ENCODE assay signal across 2 cellular contexts in the genomic region with DNA sequence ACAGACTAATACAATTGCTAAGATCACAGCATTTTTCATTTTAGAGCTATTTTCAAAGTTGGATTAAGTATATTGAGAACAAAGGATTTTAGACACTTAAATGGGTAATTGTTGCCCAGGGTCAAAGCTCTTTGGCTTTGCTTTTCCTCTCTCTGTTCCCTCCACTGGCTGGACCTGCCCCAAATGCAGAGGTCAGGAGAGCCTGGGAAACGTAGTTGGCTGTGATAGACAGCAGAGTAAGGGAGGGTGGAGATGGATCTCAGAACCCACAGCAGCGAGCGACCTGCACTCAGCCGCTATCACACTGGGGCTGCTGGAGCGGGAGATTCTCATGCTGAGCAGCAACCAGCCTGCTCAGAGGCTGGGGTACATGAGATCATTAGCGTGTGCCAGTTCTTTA.
TF ChIP-seq lines count a peak whose summit lies in the region.

No MANE protein-coding gene starts in this region.

TF ChIP-seq in liver, 16 proteins besides CTCF, POLR2A, EP300 and RAD21 (continued from another document):
- TF ChIP-seq NR2F2 (IDR thresholded peaks at IDR 0.05): peak; percentile 42
- TF ChIP-seq, protein P1, sequence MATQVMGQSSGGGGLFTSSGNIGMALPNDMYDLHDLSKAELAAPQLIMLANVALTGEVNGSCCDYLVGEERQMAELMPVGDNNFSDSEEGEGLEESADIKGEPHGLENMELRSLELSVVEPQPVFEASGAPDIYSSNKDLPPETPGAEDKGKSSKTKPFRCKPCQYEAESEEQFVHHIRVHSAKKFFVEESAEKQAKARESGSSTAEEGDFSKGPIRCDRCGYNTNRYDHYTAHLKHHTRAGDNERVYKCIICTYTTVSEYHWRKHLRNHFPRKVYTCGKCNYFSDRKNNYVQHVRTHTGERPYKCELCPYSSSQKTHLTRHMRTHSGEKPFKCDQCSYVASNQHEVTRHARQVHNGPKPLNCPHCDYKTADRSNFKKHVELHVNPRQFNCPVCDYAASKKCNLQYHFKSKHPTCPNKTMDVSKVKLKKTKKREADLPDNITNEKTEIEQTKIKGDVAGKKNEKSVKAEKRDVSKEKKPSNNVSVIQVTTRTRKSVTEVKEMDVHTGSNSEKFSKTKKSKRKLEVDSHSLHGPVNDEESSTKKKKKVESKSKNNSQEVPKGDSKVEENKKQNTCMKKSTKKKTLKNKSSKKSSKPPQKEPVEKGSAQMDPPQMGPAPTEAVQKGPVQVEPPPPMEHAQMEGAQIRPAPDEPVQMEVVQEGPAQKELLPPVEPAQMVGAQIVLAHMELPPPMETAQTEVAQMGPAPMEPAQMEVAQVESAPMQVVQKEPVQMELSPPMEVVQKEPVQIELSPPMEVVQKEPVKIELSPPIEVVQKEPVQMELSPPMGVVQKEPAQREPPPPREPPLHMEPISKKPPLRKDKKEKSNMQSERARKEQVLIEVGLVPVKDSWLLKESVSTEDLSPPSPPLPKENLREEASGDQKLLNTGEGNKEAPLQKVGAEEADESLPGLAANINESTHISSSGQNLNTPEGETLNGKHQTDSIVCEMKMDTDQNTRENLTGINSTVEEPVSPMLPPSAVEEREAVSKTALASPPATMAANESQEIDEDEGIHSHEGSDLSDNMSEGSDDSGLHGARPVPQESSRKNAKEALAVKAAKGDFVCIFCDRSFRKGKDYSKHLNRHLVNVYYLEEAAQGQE (IDR thresholded peaks at IDR 0.05): no peak
- TF ChIP-seq SP1 (IDR thresholded peaks at IDR 0.05): no peak
- TF ChIP-seq, protein P2, sequence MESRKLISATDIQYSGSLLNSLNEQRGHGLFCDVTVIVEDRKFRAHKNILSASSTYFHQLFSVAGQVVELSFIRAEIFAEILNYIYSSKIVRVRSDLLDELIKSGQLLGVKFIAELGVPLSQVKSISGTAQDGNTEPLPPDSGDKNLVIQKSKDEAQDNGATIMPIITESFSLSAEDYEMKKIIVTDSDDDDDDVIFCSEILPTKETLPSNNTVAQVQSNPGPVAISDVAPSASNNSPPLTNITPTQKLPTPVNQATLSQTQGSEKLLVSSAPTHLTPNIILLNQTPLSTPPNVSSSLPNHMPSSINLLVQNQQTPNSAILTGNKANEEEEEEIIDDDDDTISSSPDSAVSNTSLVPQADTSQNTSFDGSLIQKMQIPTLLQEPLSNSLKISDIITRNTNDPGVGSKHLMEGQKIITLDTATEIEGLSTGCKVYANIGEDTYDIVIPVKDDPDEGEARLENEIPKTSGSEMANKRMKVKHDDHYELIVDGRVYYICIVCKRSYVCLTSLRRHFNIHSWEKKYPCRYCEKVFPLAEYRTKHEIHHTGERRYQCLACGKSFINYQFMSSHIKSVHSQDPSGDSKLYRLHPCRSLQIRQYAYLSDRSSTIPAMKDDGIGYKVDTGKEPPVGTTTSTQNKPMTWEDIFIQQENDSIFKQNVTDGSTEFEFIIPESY (IDR thresholded peaks at IDR 0.05): no peak
TF ChIP-seq in liver: peak in this region for 2.

TF ChIP-seq in WTC11, 78 proteins besides CTCF, POLR2A, EP300 and RAD21 (continued from another document):
- TF ChIP-seq, protein P3, sequence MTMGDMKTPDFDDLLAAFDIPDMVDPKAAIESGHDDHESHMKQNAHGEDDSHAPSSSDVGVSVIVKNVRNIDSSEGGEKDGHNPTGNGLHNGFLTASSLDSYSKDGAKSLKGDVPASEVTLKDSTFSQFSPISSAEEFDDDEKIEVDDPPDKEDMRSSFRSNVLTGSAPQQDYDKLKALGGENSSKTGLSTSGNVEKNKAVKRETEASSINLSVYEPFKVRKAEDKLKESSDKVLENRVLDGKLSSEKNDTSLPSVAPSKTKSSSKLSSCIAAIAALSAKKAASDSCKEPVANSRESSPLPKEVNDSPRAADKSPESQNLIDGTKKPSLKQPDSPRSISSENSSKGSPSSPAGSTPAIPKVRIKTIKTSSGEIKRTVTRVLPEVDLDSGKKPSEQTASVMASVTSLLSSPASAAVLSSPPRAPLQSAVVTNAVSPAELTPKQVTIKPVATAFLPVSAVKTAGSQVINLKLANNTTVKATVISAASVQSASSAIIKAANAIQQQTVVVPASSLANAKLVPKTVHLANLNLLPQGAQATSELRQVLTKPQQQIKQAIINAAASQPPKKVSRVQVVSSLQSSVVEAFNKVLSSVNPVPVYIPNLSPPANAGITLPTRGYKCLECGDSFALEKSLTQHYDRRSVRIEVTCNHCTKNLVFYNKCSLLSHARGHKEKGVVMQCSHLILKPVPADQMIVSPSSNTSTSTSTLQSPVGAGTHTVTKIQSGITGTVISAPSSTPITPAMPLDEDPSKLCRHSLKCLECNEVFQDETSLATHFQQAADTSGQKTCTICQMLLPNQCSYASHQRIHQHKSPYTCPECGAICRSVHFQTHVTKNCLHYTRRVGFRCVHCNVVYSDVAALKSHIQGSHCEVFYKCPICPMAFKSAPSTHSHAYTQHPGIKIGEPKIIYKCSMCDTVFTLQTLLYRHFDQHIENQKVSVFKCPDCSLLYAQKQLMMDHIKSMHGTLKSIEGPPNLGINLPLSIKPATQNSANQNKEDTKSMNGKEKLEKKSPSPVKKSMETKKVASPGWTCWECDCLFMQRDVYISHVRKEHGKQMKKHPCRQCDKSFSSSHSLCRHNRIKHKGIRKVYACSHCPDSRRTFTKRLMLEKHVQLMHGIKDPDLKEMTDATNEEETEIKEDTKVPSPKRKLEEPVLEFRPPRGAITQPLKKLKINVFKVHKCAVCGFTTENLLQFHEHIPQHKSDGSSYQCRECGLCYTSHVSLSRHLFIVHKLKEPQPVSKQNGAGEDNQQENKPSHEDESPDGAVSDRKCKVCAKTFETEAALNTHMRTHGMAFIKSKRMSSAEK (CRISPR knock-in tag; IDR thresholded peaks at IDR 0.05; ENCODE audit: borderline replicate concordance): no peak
- TF ChIP-seq MYBL2 (CRISPR knock-in tag; IDR thresholded peaks at IDR 0.05) (no peak), ZNF138 (CRISPR knock-in tag; conservative IDR thresholded peaks at IDR 0.05) (no peak)
- TF ChIP-seq, protein P4, sequence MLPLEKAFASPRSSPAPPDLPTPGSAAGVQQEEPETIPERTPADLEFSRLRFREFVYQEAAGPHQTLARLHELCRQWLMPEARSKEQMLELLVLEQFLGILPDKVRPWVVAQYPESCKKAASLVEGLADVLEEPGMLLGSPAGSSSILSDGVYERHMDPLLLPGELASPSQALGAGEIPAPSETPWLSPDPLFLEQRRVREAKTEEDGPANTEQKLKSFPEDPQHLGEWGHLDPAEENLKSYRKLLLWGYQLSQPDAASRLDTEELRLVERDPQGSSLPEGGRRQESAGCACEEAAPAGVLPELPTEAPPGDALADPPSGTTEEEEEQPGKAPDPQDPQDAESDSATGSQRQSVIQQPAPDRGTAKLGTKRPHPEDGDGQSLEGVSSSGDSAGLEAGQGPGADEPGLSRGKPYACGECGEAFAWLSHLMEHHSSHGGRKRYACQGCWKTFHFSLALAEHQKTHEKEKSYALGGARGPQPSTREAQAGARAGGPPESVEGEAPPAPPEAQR (CRISPR knock-in tag; IDR thresholded peaks at IDR 0.05): no peak
